Comparison of ENCODE assay signal across 10 cellular contexts in the genomic region with DNA sequence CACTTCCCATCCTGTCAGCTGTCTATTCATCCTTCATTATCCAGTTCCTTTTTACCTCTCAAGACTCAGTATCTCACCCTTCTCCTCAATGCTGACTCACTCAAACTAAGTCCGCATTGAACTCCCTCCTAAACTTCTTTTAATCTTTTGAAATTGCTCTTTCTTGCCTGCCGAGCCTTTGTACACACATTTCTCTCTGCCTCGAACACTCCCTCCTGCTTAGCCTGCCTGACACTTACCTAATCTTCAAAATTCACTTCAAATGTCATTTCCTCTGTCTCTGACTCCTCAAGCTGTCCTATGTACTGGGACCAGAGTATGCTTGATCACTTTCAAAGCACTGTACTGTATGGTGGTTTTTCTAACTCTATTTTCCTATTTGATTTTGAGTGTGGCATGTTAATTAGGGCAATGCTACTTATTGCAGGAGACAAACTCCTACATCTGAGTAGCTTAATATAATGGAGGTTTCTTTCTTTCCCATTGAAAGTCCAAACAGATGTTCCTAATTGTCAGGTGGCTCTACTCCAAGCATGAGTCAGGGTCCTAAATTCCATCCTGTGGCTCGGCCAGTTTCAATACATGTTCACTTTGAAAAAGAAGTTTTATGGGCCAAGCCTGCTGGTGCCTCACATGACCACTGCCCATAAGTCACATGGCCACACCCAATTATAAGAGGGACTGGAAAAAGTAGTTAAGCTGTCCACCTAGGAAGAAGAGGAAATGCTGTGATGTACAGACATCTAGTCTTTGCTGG.
A peak's percentile ranks its signal among the peaks of the same experiment; 100 is the strongest.
DNase-seq lines count a peak whose midpoint lies in the region; ATAC-seq and TF ChIP-seq lines count a peak whose summit lies in the region.
"Had no signal": no experiment of that assay in that cellular context is flagged by ENCODE, and none has a peak within 500 bp of the region (broad histone marks: within the 10 kb centered on the region; RNA-seq: fewer than 3 reads in every experiment).

No MANE protein-coding gene starts in this region.

- no peaks in the 10 kb centered on the region for H3K9me3 ChIP-seq in SJCRH30 (replicated peaks)

- no peaks in the 10 kb centered on the region for H3K27me3 ChIP-seq in SJCRH30

- ATAC-seq in HG03565 (IDR thresholded peaks at IDR 0.05; ENCODE audit: unreplicated experiment), result no peak
- ATAC-seq in HG03354 (IDR thresholded peaks at IDR 0.05; ENCODE audit: poor library complexity, severe bottlenecking, unreplicated experiment), result no peak
- ATAC-seq: HepG2 had no signal

- H3K27ac ChIP-seq in SJCRH30, result no peak overlapping the region

- DNase-seq in COLO829 (ENCODE audit: low spot score) (peak; percentile 30), SJCRH30 (peak; percentile 32 to 56), foreskin fibroblast (peak; percentile 96 to 97), renal cortical epithelial cell (ENCODE audit: low read depth) (peak; percentile 74), NCI-H748 (lab: John Stamatoyannopoulos, UW; ENCODE audit: unreplicated experiment) (no peak), NCI-H128 (lab: John Stamatoyannopoulos, UW; ENCODE audit: unreplicated experiment) (no peak)
- DNase-seq: effector CD4-positive, alpha-beta T cell had no signal

- no peak for TF ChIP-seq CTCF in foreskin fibroblast (IDR thresholded peaks at IDR 0.05; ENCODE audit: low read depth, low read length)

- peaks cover 4% of the 10 kb centered on the region for H3K4me1 ChIP-seq in SJCRH30

- no peaks in the 10 kb centered on the region for H3K36me3 ChIP-seq in SJCRH30

- no peak overlapping the region for H3K4me3 ChIP-seq in SJCRH30
- peak overlapping the region in 1 of 2 donors; percentile 0 for H3K4me3 ChIP-seq in foreskin fibroblast (ENCODE audit: low read depth in 1 of 2, low read length in 2 of 2)

Comparison
In these comparisons a context has a peak if more than half of its experiments do, and no peak if none do; other contexts are left out.
1. DNase-seq: peak in COLO829 (single experiment), SJCRH30 (2 of 2), foreskin fibroblast (2 of 2) and renal cortical epithelial cell (single experiment); none in NCI-H748 (single experiment) and NCI-H128 (single experiment).